9 cellular contexts compared by ENCODE assay signal in genomic region chr5:32283539-32284377, GRCh38. TPM values are rescaled to one million over a fixed set of nuclear protein-coding genes. Genes with fewer than 3 reads are reported as not detected.
DNase-seq lines count a peak whose midpoint lies in the region; ATAC-seq and TF ChIP-seq lines count a peak whose summit lies in the region.
"Had no signal": no experiment of that assay in that cellular context is flagged by ENCODE, and none has a peak within 500 bp of the region (broad histone marks: within the 10 kb centered on the region; RNA-seq: fewer than 3 reads in every experiment).

No MANE protein-coding gene starts in this region.

- intact Hi-C loops in thyroid gland (cut with DNase I) = no loop called here

- peak overlapping the region; percentile 20 to 46 (median 36) for H3K27ac ChIP-seq in thyroid gland

- H3K27me3 ChIP-seq in thyroid gland = no peaks in the 10 kb centered on the region
- no peaks in the 10 kb centered on the region for H3K27me3 ChIP-seq in H7 (ENCODE audit: control insufficient read depth, insufficient read depth, low read length)

- peaks cover 63% of the 10 kb centered on the region for H3K4me1 Mint-ChIP-seq in central memory CD8-positive, alpha-beta T cell
- H3K4me1 Mint-ChIP-seq: nephron progenitor cell had no signal

- H3K4me3 Mint-ChIP-seq in central memory CD8-positive, alpha-beta T cell = no peak overlapping the region
- H3K4me3 Mint-ChIP-seq: nephron progenitor cell had no signal

- 34 to 45% methylated on average over 9 of the region's 9 CpGs for WGBS in thyroid gland, 2 donors

- H3K4me1 ChIP-seq in thyroid gland = peaks cover 36 to 52% of the 10 kb centered on the region in 2 donors

- H3K27me3 Mint-ChIP-seq in central memory CD8-positive, alpha-beta T cell = no peaks in the 10 kb centered on the region

- H3K36me3 ChIP-seq in thyroid gland = no peaks in the 10 kb centered on the region
- no peaks in the 10 kb centered on the region for H3K36me3 ChIP-seq in H7 (replicated peaks; ENCODE audit: control insufficient read depth, insufficient read depth, low read length)

- TF ChIP-seq POLR2A in thyroid gland (IDR thresholded peaks at IDR 0.05) = no peak

- H3K27ac Mint-ChIP-seq in central memory CD8-positive, alpha-beta T cell (ENCODE audit: low read depth) = peak overlapping the region; percentile 71
- H3K27ac Mint-ChIP-seq: nephron progenitor cell had no signal

- peak; percentile 66 for ATAC-seq in HG03378 (IDR thresholded peaks at IDR 0.05; ENCODE audit: unreplicated experiment)
- ATAC-seq in central memory CD8-positive, alpha-beta T cell (replicated peaks; ENCODE audit: extremely low read depth, poor library complexity, severe bottlenecking) = peak; percentile 69

- no peaks in the 10 kb centered on the region for H3K9me3 ChIP-seq in thyroid gland

- H3K9me3 Mint-ChIP-seq in central memory CD8-positive, alpha-beta T cell = no peaks in the 10 kb centered on the region

- H3K36me3 Mint-ChIP-seq in central memory CD8-positive, alpha-beta T cell (ENCODE audit: insufficient read depth) = peaks cover 7% of the 10 kb centered on the region

- H3K4me3 ChIP-seq in thyroid gland (replicated peaks in 1 of 3) = no peak overlapping the region
- H3K4me3 ChIP-seq in H7 (ENCODE audit: insufficient read depth, low read depth, low read length) = no peak overlapping the region

- no peak for TF ChIP-seq CTCF in thyroid gland (IDR thresholded peaks at IDR 0.05)

- DNase-seq in stimulated activated CD4-positive, alpha-beta T cell treated with anti-CD3 and anti-CD28 coated beads, Interleukin-15, amount 100 ng/mL, for 24 hours = peak; percentile 15
- no peak for DNase-seq in stimulated activated CD4-positive, alpha-beta T cell treated with anti-CD3 and anti-CD28 coated beads, Interleukin-4, amount 100 ng/mL, for 4 hours
- DNase-seq in central memory CD8-positive, alpha-beta T cell (ENCODE audit: low spot score in 2 of 2) = no peak
- DNase-seq in thyroid gland (peak; percentile 81 to 83), pons (ENCODE audit: low spot score) (no peak), H7 (no peak), OCI-M2 (lab: John Stamatoyannopoulos, UW; ENCODE audit: unreplicated experiment) (no peak)
- DNase-seq: nephron progenitor cell had no signal

RNA-seq across cellular contexts. Expression of gene MTMR12, which starts 29.0 kb away (rescaled TPM):
- 10 to 100 TPM; 28.9 to 45.3 (median 37.3) TPM for total RNA-seq in thyroid gland
- total RNA-seq in H7 (2014; rRNA removed; shearing (Covaris generic)) = 22.9 and 33.5 TPM in 2 replicates

Comparison
In these comparisons a context has a peak if more than half of its experiments do, and no peak if none do; other contexts are left out.
1. DNase-seq: peak in stimulated activated CD4-positive, alpha-beta T cell treated with anti-CD3 and anti-CD28 coated beads, Interleukin-15, amount 100 ng/mL, for 24 hours (single experiment) and thyroid gland (2 of 2); none in stimulated activated CD4-positive, alpha-beta T cell treated with anti-CD3 and anti-CD28 coated beads, Interleukin-4, amount 100 ng/mL, for 4 hours (0 of 2), central memory CD8-positive, alpha-beta T cell (0 of 2), pons (single experiment), H7 (single experiment) and OCI-M2 (single experiment).